Comparison of ENCODE assay signal across 19 cellular contexts in genomic region chr6:32198866-32199265, GRCh38.
"Had no signal": no experiment of that assay in that cellular context is flagged by ENCODE, and none has a peak within 500 bp of the region (broad histone marks: within the 10 kb centered on the region; RNA-seq: fewer than 3 reads in every experiment).

No MANE protein-coding gene starts in this region.

- H3K27ac ChIP-seq: testis had no signal

- H3K9ac ChIP-seq: SK-N-SH had no signal

- H3K36me3 ChIP-seq: gastrocnemius medialis, stomach had no signal

- H3K4me3 ChIP-seq: gastrocnemius medialis, left ventricle myocardium inferior, stomach, testis, upper lobe of left lung had no signal

- H3K27me3 ChIP-seq: testis, upper lobe of left lung had no signal

- H3K9me3 ChIP-seq: gastrocnemius medialis, left ventricle myocardium inferior, SK-N-SH, stomach, testis, upper lobe of left lung had no signal

- ATAC-seq: activated CD4-positive, CD25-positive, alpha-beta regulatory T cell treated with anti-CD3 and anti-CD28 coated beads, Interleukin-2, amount 50 U/mL, for 24 hours; esophagus mucosa; gastrocnemius medialis had no signal

- H3K4me2 ChIP-seq: SK-N-SH had no signal

- DNase-seq: activated CD4-positive, alpha-beta T cell treated with anti-CD3 and anti-CD28 coated beads, Interleukin-2, amount 10 ng/mL, durations not matched to agents 7 days and 5 days; activated CD8-positive, alpha-beta memory T cell treated with anti-CD3 and anti-CD28 coated beads, Interleukin-2, amount 50 U/mL, for 48 hours; activated effector memory CD4-positive, alpha-beta T cell treated with Interleukin-2 at 50 U/mL for 16 hours; activated naive CD4-positive, alpha-beta T cell treated with anti-CD3 and anti-CD28 coated beads, Interleukin-2, amount 50 U/mL, for 16 hours; activated T-cell treated with anti-CD3 and anti-CD28 coated beads, Interleukin-2, amount 50 U/mL, for 48 hours; aorta; cortex of kidney; effector CD4-positive, alpha-beta T cell; gastrocnemius medialis; head of caudate nucleus; kidney glomerular epithelial cell; left ventricle myocardium inferior; occipital lobe; SK-N-SH; stomach; testis had no signal
